1 cellular context compared by ENCODE assay signal in genomic region chr12:31297572-31298509, GRCh38.
TF ChIP-seq lines count a peak whose summit lies in the region.

No MANE protein-coding gene starts in this region.

TF ChIP-seq in WTC11, 78 proteins besides CTCF, POLR2A, EP300 and RAD21 (continued from another document):
- TF ChIP-seq PREB (CRISPR knock-in tag; IDR thresholded peaks at IDR 0.05; ENCODE audit: borderline replicate concordance), result no peak
- no peak for TF ChIP-seq ZNF138 (CRISPR knock-in tag; conservative IDR thresholded peaks at IDR 0.05)
- no peak for TF ChIP-seq GRHL2 (CRISPR knock-in tag; IDR thresholded peaks at IDR 0.05; ENCODE audit: insufficient replicate concordance, severe bottlenecking)
- no peak for TF ChIP-seq CBFB (CRISPR knock-in tag; IDR thresholded peaks at IDR 0.05; ENCODE audit: low read depth)
- no peak for TF ChIP-seq MXD4 (CRISPR knock-in tag; IDR thresholded peaks at IDR 0.05; ENCODE audit: borderline replicate concordance)
- TF ChIP-seq, protein P1, sequence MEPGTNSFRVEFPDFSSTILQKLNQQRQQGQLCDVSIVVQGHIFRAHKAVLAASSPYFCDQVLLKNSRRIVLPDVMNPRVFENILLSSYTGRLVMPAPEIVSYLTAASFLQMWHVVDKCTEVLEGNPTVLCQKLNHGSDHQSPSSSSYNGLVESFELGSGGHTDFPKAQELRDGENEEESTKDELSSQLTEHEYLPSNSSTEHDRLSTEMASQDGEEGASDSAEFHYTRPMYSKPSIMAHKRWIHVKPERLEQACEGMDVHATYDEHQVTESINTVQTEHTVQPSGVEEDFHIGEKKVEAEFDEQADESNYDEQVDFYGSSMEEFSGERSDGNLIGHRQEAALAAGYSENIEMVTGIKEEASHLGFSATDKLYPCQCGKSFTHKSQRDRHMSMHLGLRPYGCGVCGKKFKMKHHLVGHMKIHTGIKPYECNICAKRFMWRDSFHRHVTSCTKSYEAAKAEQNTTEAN (CRISPR knock-in tag; IDR thresholded peaks at IDR 0.05), result no peak
- TF ChIP-seq, protein P2, sequence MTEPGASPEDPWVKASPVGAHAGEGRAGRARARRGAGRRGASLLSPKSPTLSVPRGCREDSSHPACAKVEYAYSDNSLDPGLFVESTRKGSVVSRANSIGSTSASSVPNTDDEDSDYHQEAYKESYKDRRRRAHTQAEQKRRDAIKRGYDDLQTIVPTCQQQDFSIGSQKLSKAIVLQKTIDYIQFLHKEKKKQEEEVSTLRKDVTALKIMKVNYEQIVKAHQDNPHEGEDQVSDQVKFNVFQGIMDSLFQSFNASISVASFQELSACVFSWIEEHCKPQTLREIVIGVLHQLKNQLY (CRISPR knock-in tag; IDR thresholded peaks at IDR 0.05), result no peak
